Comparison of ENCODE assay signal across 18 cellular contexts in genomic region chr20:53911301-53911700, GRCh38.
DNase-seq lines count a peak whose midpoint lies in the region; ATAC-seq and TF ChIP-seq lines count a peak whose summit lies in the region.
"Had no signal": no experiment of that assay in that cellular context is flagged by ENCODE, and none has a peak within 500 bp of the region (broad histone marks: within the 10 kb centered on the region; RNA-seq: fewer than 3 reads in every experiment).

No MANE protein-coding gene starts in this region.

- no peak overlapping the region for H3K23ac ChIP-seq in mesenchymal stem cell (ENCODE audit: low read length in 2 of 2)

- H3K9me3 ChIP-seq in SU-DHL-6 (ENCODE audit: insufficient read depth, low read length): no peaks in the 10 kb centered on the region
- no peaks in the 10 kb centered on the region for H3K9me3 ChIP-seq in mesenchymal stem cell (ENCODE audit: control insufficient read depth, low read length)
- H3K9me3 ChIP-seq: A549, Caco-2, SJCRH30 had no signal

- no peak overlapping the region for H3K4me3 Mint-ChIP-seq in activated naive CD8-positive, alpha-beta T cell treated with anti-CD3 and anti-CD28 coated beads, Interleukin-2, amount 10 ng/mL, durations not matched to agents 7 days and 5 days
- no peak overlapping the region for H3K4me3 Mint-ChIP-seq in activated naive CD8-positive, alpha-beta T cell treated with anti-CD3 and anti-CD28 coated beads, Interleukin-2, amount 50 U/mL, for 24 hours
- no peak overlapping the region for H3K4me3 Mint-ChIP-seq in stimulated activated naive B cell treated with anti-CD40 and anti-IgM and Interleukin-4, amounts not matched to agents 10 μg/mL and 1 μg/mL and 100 μg/mL, for 72 hours

- H3K27ac ChIP-seq in SU-DHL-6 (ENCODE audit: low read depth, low read length): peak overlapping the region; percentile 69
- no peak overlapping the region for H3K27ac ChIP-seq in mesenchymal stem cell (ENCODE audit: low read length, poor library complexity, severe bottlenecking)
- H3K27ac ChIP-seq: KMS-11, SJCRH30 had no signal

- peaks cover 5% of the 10 kb centered on the region for H3K36me3 Mint-ChIP-seq in activated naive CD8-positive, alpha-beta T cell treated with anti-CD3 and anti-CD28 coated beads, Interleukin-2, amount 10 ng/mL, durations not matched to agents 7 days and 5 days
- H3K36me3 Mint-ChIP-seq in activated naive CD8-positive, alpha-beta T cell treated with anti-CD3 and anti-CD28 coated beads, Interleukin-2, amount 50 U/mL, for 24 hours (ENCODE audit: low read depth): no peaks in the 10 kb centered on the region
- peaks cover 0 to 8% of the 10 kb centered on the region in 2 donors for H3K36me3 Mint-ChIP-seq in stimulated activated naive B cell treated with anti-CD40 and anti-IgM and Interleukin-4, amounts not matched to agents 10 μg/mL and 1 μg/mL and 100 μg/mL, for 72 hours

- H4K8ac ChIP-seq in mesenchymal stem cell (ENCODE audit: low read length): no peak overlapping the region

- H4K91ac ChIP-seq in mesenchymal stem cell (ENCODE audit: low read length): no peak overlapping the region

- no peak overlapping the region for H3K18ac ChIP-seq in mesenchymal stem cell (ENCODE audit: low read depth in 1 of 2, low read length in 2 of 2)

- H3K79me2 ChIP-seq in SU-DHL-6 (ENCODE audit: insufficient read depth, low read length): no peaks in the 10 kb centered on the region

- H2BK120ac ChIP-seq in mesenchymal stem cell (ENCODE audit: low read depth, low read length): no peak overlapping the region

- peak overlapping the region in 1 of 2 experiments; percentile 72 for H2BK12ac ChIP-seq in mesenchymal stem cell (ENCODE audit: low read length in 2 of 2)

- H2AFZ ChIP-seq in SU-DHL-6 (ENCODE audit: low read depth, low read length, severe bottlenecking): no peak overlapping the region
- no peak overlapping the region for H2AFZ ChIP-seq in mesenchymal stem cell (ENCODE audit: low read depth, low read length)

- H3K9ac ChIP-seq in SU-DHL-6 (ENCODE audit: low read length) (peak overlapping the region; percentile 28; the same call in 1 of the 2 replicates), mesenchymal stem cell (ENCODE audit: low read length) (no peak overlapping the region)
- H3K9ac ChIP-seq: KMS-11 had no signal

- peak overlapping the region in 1 of 2 experiments; percentile 41 for H3K14ac ChIP-seq in mesenchymal stem cell (ENCODE audit: low read length in 2 of 2)

- H3K4me2 ChIP-seq in SU-DHL-6 (ENCODE audit: low read depth, low read length, poor library complexity, severe bottlenecking) (peak overlapping the region; percentile 1), mesenchymal stem cell (ENCODE audit: low read length, poor library complexity, severe bottlenecking) (no peak overlapping the region)
- H3K4me2 ChIP-seq: A549, KMS-11 had no signal

- H3K4me1 Mint-ChIP-seq in activated naive CD8-positive, alpha-beta T cell treated with anti-CD3 and anti-CD28 coated beads, Interleukin-2, amount 10 ng/mL, durations not matched to agents 7 days and 5 days: peaks cover 31% of the 10 kb centered on the region
- peaks cover 52% of the 10 kb centered on the region for H3K4me1 Mint-ChIP-seq in activated naive CD8-positive, alpha-beta T cell treated with anti-CD3 and anti-CD28 coated beads, Interleukin-2, amount 50 U/mL, for 24 hours
- peaks cover 45 to 67% of the 10 kb centered on the region in 2 donors for H3K4me1 Mint-ChIP-seq in stimulated activated naive B cell treated with anti-CD40 and anti-IgM and Interleukin-4, amounts not matched to agents 10 μg/mL and 1 μg/mL and 100 μg/mL, for 72 hours

- 80% methylated on average over 6 of the region's 6 CpGs for WGBS in mesenchymal stem cell

- no peak overlapping the region for H3K4ac ChIP-seq in mesenchymal stem cell (ENCODE audit: low read depth in 1 of 2, low read length in 2 of 2)

- H3K9me2 ChIP-seq in SU-DHL-6 (replicated peaks; ENCODE audit: insufficient read depth, low read length): no peaks in the 10 kb centered on the region

- H3K27me3 ChIP-seq in SU-DHL-6 (ENCODE audit: low read length) (no peaks in the 10 kb centered on the region), mesenchymal stem cell (ENCODE audit: control insufficient read depth in 1 of 2, insufficient read depth in 1 of 2, low read length in 2 of 2) (no peaks in the 10 kb centered on the region)
- H3K27me3 ChIP-seq: SJCRH30 had no signal

- H3K9me3 Mint-ChIP-seq in activated naive CD8-positive, alpha-beta T cell treated with anti-CD3 and anti-CD28 coated beads, Interleukin-2, amount 10 ng/mL, durations not matched to agents 7 days and 5 days: peaks cover 2% of the 10 kb centered on the region
- H3K9me3 Mint-ChIP-seq in activated naive CD8-positive, alpha-beta T cell treated with anti-CD3 and anti-CD28 coated beads, Interleukin-2, amount 50 U/mL, for 24 hours: peaks cover 8% of the 10 kb centered on the region
- H3K9me3 Mint-ChIP-seq in stimulated activated naive B cell treated with anti-CD40 and anti-IgM and Interleukin-4, amounts not matched to agents 10 μg/mL and 1 μg/mL and 100 μg/mL, for 72 hours: peaks cover 0 to 9% of the 10 kb centered on the region in 2 donors

- H4K20me1 ChIP-seq in SU-DHL-6 (ENCODE audit: low read depth, low read length): no peaks in the 10 kb centered on the region

- no peaks in the 10 kb centered on the region for H3K27me3 Mint-ChIP-seq in activated naive CD8-positive, alpha-beta T cell treated with anti-CD3 and anti-CD28 coated beads, Interleukin-2, amount 10 ng/mL, durations not matched to agents 7 days and 5 days
- H3K27me3 Mint-ChIP-seq in activated naive CD8-positive, alpha-beta T cell treated with anti-CD3 and anti-CD28 coated beads, Interleukin-2, amount 50 U/mL, for 24 hours: no peaks in the 10 kb centered on the region
- H3K27me3 Mint-ChIP-seq in stimulated activated naive B cell treated with anti-CD40 and anti-IgM and Interleukin-4, amounts not matched to agents 10 μg/mL and 1 μg/mL and 100 μg/mL, for 72 hours: no peaks in the 10 kb centered on the region

- ATAC-seq in activated naive CD8-positive, alpha-beta T cell treated with anti-CD3 and anti-CD28 coated beads, Interleukin-2, amount 10 ng/mL, durations not matched to agents 7 days and 5 days (ENCODE audit: low read depth): no peak
- no peak for ATAC-seq in activated naive CD8-positive, alpha-beta T cell treated with anti-CD3 and anti-CD28 coated beads, Interleukin-2, amount 50 U/mL, for 24 hours
- no peak for ATAC-seq in stimulated activated naive B cell treated with anti-CD40 and anti-IgM and Interleukin-4, amounts not matched to agents 10 μg/mL and 1 μg/mL and 100 μg/mL, for 72 hours (replicated peaks)
- no peak for ATAC-seq in GM21515 (IDR thresholded peaks at IDR 0.05; ENCODE audit: unreplicated experiment)
- no peak for ATAC-seq in HG03342 (IDR thresholded peaks at IDR 0.05; ENCODE audit: unreplicated experiment)
- ATAC-seq: A549 had no signal

- H3K4me1 ChIP-seq in mesenchymal stem cell (ENCODE audit: control insufficient read depth, insufficient read depth, low read depth, low read length): peaks cover 5% of the 10 kb centered on the region

- no peak overlapping the region for H2BK5ac ChIP-seq in mesenchymal stem cell (ENCODE audit: low read depth, low read length, poor library complexity, severe bottlenecking)

- POLR2A ChIA-PET in activated naive CD8-positive, alpha-beta T cell treated with anti-CD3 and anti-CD28 coated beads, Interleukin-2, amount 10 ng/mL, durations not matched to agents 7 days and 5 days (lab: Charles Lee): no interaction called here

- H3K4me3 ChIP-seq in SU-DHL-6 (ENCODE audit: insufficient read depth, low read length, poor library complexity, severe bottlenecking) (no peak overlapping the region), mesenchymal stem cell (ENCODE audit: insufficient read depth in 1 of 2, low read depth in 1 of 2, low read length in 2 of 2) (no peak overlapping the region)
- H3K4me3 ChIP-seq: A549, SJCRH30 had no signal

- no peak overlapping the region for H2AK5ac ChIP-seq in mesenchymal stem cell (ENCODE audit: low read length, severe bottlenecking)

- peak overlapping the region; percentile 55 for H2BK15ac ChIP-seq in mesenchymal stem cell (ENCODE audit: low read depth, poor library complexity, severe bottlenecking)

- H3K36me3 ChIP-seq in SU-DHL-6 (ENCODE audit: low read length) (no peaks in the 10 kb centered on the region), mesenchymal stem cell (ENCODE audit: control insufficient read depth in 1 of 2, insufficient read depth in 2 of 2, low read depth in 1 of 2, low read length in 2 of 2) (no peaks in the 10 kb centered on the region)
- H3K36me3 ChIP-seq: SJCRH30 had no signal

- no peak for TF ChIP-seq CTCF in SU-DHL-6 (IDR thresholded peaks at IDR 0.05; ENCODE audit: insufficient read depth, low read length, poor library complexity, severe bottlenecking)

- DNase-seq in activated naive CD8-positive, alpha-beta T cell treated with anti-CD3 and anti-CD28 coated beads, Interleukin-2, amount 10 ng/mL, durations not matched to agents 7 days and 5 days: no peak
- DNase-seq in activated naive CD8-positive, alpha-beta T cell treated with anti-CD3 and anti-CD28 coated beads, Interleukin-2, amount 50 U/mL, for 24 hours: no peak
- DNase-seq in mesenchymal stem cell: no peak
- DNase-seq in stimulated activated naive B cell treated with anti-CD40 and anti-IgM and Interleukin-4, amounts not matched to agents 10 μg/mL and 1 μg/mL and 100 μg/mL, for 72 hours: no peak
- DNase-seq in activated CD4-positive, alpha-beta T cell treated with anti-CD3 and anti-CD28 coated beads, Interleukin-2, amount 50 U/mL, for 48 hours: no peak
- DNase-seq: EL, NCI-H1436 treated with DMSO at 0.1 percent for 48 hours, NCI-H2029 treated with DMSO at 0.1 percent for 48 hours, NCI-H2171 treated with DMSO at 0.1 percent for 48 hours, NCI-H446 treated with DMSO at 0.1 percent for 48 hours, NCI-H748 treated with DMSO at 0.1 percent for 48 hours, SJCRH30 had no signal

- H3K27ac Mint-ChIP-seq in activated naive CD8-positive, alpha-beta T cell treated with anti-CD3 and anti-CD28 coated beads, Interleukin-2, amount 10 ng/mL, durations not matched to agents 7 days and 5 days: peak overlapping the region; percentile 7
- H3K27ac Mint-ChIP-seq in activated naive CD8-positive, alpha-beta T cell treated with anti-CD3 and anti-CD28 coated beads, Interleukin-2, amount 50 U/mL, for 24 hours: no peak overlapping the region
- peak overlapping the region; percentile 28 for H3K27ac Mint-ChIP-seq in stimulated activated naive B cell treated with anti-CD40 and anti-IgM and Interleukin-4, amounts not matched to agents 10 μg/mL and 1 μg/mL and 100 μg/mL, for 72 hours

- no peaks in the 10 kb centered on the region for H3K79me1 ChIP-seq in mesenchymal stem cell (replicated peaks; ENCODE audit: low read length, poor library complexity, severe bottlenecking)

- H3F3A ChIP-seq in SU-DHL-6 (ENCODE audit: insufficient read depth): peaks cover 43% of the 10 kb centered on the region
